Comparison of ENCODE assay signal across 8 cellular contexts in the genomic region with DNA sequence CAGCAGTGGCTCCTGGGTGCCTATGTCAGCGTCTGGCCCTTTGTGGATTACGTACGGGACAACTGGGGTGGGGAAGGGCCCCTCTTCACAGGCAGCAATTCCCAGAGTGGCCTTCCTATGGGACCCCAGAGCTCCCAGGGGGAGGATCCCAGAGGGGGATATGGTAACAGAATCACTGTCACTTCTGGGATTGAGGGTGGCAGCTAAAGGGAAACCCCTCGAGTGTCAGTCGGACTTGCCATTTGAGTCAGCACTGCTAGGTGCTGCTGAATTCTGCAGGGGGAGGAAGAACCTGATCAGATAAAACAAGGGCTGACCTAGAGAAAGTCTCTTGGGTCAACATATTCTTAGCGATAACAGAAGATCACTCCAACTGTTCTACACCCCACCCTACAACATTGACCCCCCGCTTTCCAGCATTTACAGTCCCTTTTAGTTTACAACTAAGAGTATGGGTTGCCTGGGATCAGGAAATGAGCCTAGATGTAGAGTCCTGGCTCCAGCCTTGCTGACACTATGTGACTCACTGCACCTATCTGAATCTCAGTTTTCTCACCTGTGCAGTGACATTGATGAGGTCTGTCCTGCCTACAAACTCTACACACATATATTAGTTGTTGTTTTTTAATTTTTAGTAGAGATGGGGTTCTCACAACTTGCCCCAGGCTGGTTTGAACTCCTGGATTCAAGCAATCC. TPM values are rescaled to one million over a fixed set of nuclear protein-coding genes. Genes with fewer than 3 reads are reported as not detected.
A peak's percentile ranks its signal among the peaks of the same experiment; 100 is the strongest.
DNase-seq lines count a peak whose midpoint lies in the region; ATAC-seq and TF ChIP-seq lines count a peak whose summit lies in the region.

No MANE protein-coding gene starts in this region.

- H3K4me1 ChIP-seq in DOHH2 (ENCODE audit: control insufficient read depth, low read length), result peaks cover 99% of the 10 kb centered on the region
- peaks cover 33 to 42% (median 41%) of the 10 kb centered on the region in 3 donors for H3K4me1 ChIP-seq in skeletal muscle tissue (ENCODE audit: control insufficient read depth in 3 of 3, insufficient read depth in 3 of 3, low read length in 3 of 3)

- H3K9me2 ChIP-seq in DOHH2 (replicated peaks; ENCODE audit: control insufficient read depth, low read length), result no peaks in the 10 kb centered on the region

- H3K36me3 ChIP-seq in DOHH2 (ENCODE audit: control insufficient read depth, low read length) (no peaks in the 10 kb centered on the region), skeletal muscle tissue (ENCODE audit: control insufficient read depth in 3 of 3, insufficient read depth in 3 of 3, low read length in 3 of 3) (no peaks in the 10 kb centered on the region)

- ATAC-seq in GM21360 (IDR thresholded peaks at IDR 0.05; ENCODE audit: unreplicated experiment) (peak; percentile 31), HG03571 (IDR thresholded peaks at IDR 0.05; ENCODE audit: unreplicated experiment) (peak; percentile 41), left cardiac atrium (peak; percentile 1 to 6)

- peak; percentile 80 for DNase-seq in activated CD8-positive, alpha-beta memory T cell treated with anti-CD3 and anti-CD28 coated beads, Interleukin-2, amount 50 U/mL, for 48 hours
- DNase-seq in left cardiac atrium (no peak), T1000 (lab: John Stamatoyannopoulos, UW) (no peak), SHP77 (lab: John Stamatoyannopoulos, UW) (no peak)

- H3K9ac ChIP-seq in skeletal muscle tissue (ENCODE audit: low read depth in 1 of 3, low read length in 3 of 3), result peak overlapping the region; percentile 81 to 87 (median 82)

- no peak for TF ChIP-seq CTCF in DOHH2 (IDR thresholded peaks at IDR 0.05; ENCODE audit: low read depth, low read length, poor library complexity, severe bottlenecking)

- no peaks in the 10 kb centered on the region for H4K20me1 ChIP-seq in DOHH2 (ENCODE audit: control insufficient read depth, insufficient read depth, low read depth, low read length)

- H3K9me3 ChIP-seq in DOHH2 (ENCODE audit: control insufficient read depth, insufficient read depth, low read length), result no peaks in the 10 kb centered on the region
- H3K9me3 ChIP-seq in skeletal muscle tissue (ENCODE audit: control insufficient read depth in 3 of 3, low read length in 3 of 3), result no peaks in the 10 kb centered on the region

- H3K27ac ChIP-seq in DOHH2 (ENCODE audit: low read depth, low read length), result peak overlapping the region; percentile 94
- H3K27ac ChIP-seq in skeletal muscle tissue (ENCODE audit: low read depth, low read length), result peak overlapping the region; percentile 93

- H3F3A ChIP-seq in DOHH2 (ENCODE audit: control insufficient read depth, insufficient read depth), result peaks cover 21% of the 10 kb centered on the region

- H3K4me3 ChIP-seq in DOHH2 (ENCODE audit: low read length), result peak overlapping the region; percentile 74
- peak overlapping the region; percentile 71 to 86 (median 73) for H3K4me3 ChIP-seq in skeletal muscle tissue (ENCODE audit: low read length in 3 of 3)

- H3K4me2 ChIP-seq in DOHH2 (ENCODE audit: low read length), result peak overlapping the region; percentile 99

- H3K27me3 ChIP-seq in DOHH2 (ENCODE audit: control insufficient read depth, low read length), result no peaks in the 10 kb centered on the region
- H3K27me3 ChIP-seq in skeletal muscle tissue (ENCODE audit: control insufficient read depth in 3 of 3, insufficient read depth in 3 of 3, low read length in 3 of 3), result no peaks in the 10 kb centered on the region

- intact Hi-C loops in left cardiac atrium (cut with DNase I), result no loop called here

- H3K79me2 ChIP-seq in DOHH2 (ENCODE audit: control insufficient read depth, low read length), result no peaks in the 10 kb centered on the region

RNA-seq across cellular contexts. Expression of a gene that starts 12.3 kb away (rescaled TPM):
- 100 to 1,000 TPM in 1 of 2 donors, 10 to 100 TPM in 1; 88.8 to 112 TPM for total RNA-seq in left cardiac atrium
- total RNA-seq in skeletal muscle tissue, result 87.2 TPM

RNA-seq across cellular contexts. Expression of a gene that starts 45.4 kb away (rescaled TPM):
- total RNA-seq in left cardiac atrium, result 10 to 100 TPM; 25.2 to 28.1 TPM
- 21.4 TPM for total RNA-seq in skeletal muscle tissue

RNA-seq across cellular contexts. Expression of a gene that starts 45.7 kb away (rescaled TPM):
- total RNA-seq in left cardiac atrium (100 to 1,000 TPM; 155 to 168 TPM), skeletal muscle tissue (58.5 TPM)
